Comparison of ENCODE assay signal across 10 cellular contexts in the genomic region with DNA sequence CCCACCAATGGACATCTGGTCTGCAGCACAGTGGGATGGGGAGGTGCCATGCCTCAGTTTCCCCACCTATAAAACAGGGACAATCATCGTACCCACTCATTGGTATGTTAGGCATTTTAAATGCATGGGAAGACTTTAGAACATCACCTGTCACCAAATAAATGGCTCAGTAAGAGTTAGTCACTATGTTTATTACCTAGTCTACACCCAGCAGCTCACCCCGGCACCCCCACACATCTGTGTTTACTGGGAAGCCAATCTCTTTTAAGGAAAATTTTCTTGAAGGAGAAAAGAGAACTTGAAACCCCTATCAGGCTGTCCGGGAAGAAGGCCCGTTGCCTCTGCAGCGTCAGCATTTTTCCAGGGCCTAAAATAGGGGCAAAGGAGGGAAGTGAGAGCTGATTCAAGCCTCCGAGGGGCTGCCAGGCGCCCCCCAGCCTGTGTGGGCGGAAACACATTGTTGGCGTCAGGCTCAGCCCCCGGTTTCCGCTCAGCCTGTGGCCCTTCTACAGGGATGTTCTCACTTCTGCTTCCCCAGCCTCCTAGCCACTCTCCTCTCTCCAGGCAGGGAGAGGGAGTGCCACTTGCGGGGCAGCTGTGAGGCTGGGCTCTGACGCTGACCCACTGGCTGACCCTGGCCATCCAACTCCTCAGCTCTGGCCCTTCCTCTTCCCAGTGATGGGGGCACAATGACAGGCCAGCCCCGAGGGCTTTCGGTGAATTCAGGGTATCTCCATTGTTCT. TPM values are rescaled to one million over a fixed set of nuclear protein-coding genes. Genes with fewer than 3 reads are reported as not detected.
DNase-seq lines count a peak whose midpoint lies in the region; ATAC-seq and TF ChIP-seq lines count a peak whose summit lies in the region.
"Had no signal": no experiment of that assay in that cellular context is flagged by ENCODE, and none has a peak within 500 bp of the region (broad histone marks: within the 10 kb centered on the region; RNA-seq: fewer than 3 reads in every experiment).

No MANE protein-coding gene starts in this region.

- H3K4me2 ChIP-seq in neural progenitor cell = peak overlapping the region; percentile 29

- ATAC-seq in HG03558 (IDR thresholded peaks at IDR 0.05; ENCODE audit: extremely low read depth, unreplicated experiment) = peak; percentile 73

- no peaks in the 10 kb centered on the region for H3K79me2 ChIP-seq in neural progenitor cell (ENCODE audit: low read depth)

- peak overlapping the region; percentile 36 for H2AFZ ChIP-seq in neural progenitor cell (replicated peaks)

- H3K4me1 ChIP-seq in neural progenitor cell = peaks cover 22% of the 10 kb centered on the region
- H3K4me1 ChIP-seq: suprapubic skin had no signal

- peaks cover 39% of the 10 kb centered on the region for H3K4me1 Mint-ChIP-seq in neural progenitor cell

- H3K9me3 ChIP-seq in neural progenitor cell (ENCODE audit: low read depth) = no peaks in the 10 kb centered on the region
- H3K9me3 ChIP-seq: suprapubic skin had no signal

- H3K4me3 ChIP-seq in coronary artery = no peak overlapping the region
- H3K4me3 ChIP-seq in neural progenitor cell = no peak overlapping the region
- H3K4me3 ChIP-seq: suprapubic skin had no signal

- H3K9me3 Mint-ChIP-seq in neural progenitor cell = no peaks in the 10 kb centered on the region

- DNase-seq in AG20443 (ENCODE audit: low spot score) = peak; percentile 24
- DNase-seq in GM20000 (ENCODE audit: low spot score) = peak; percentile 79
- DNase-seq in coronary artery (ENCODE audit: low spot score) = peak; percentile 79
- DNase-seq in neural progenitor cell (ENCODE audit: low spot score) = peak; percentile 31
- no peak for DNase-seq in NCI-H146 (lab: John Stamatoyannopoulos, UW)
- no peak for DNase-seq in DMS53 treated with DMSO at 0.1 percent for 48 hours (lab: John Stamatoyannopoulos, UW; ENCODE audit: unreplicated experiment)
- DNase-seq in T-helper 2 cell = no peak

- no peaks in the 10 kb centered on the region for H4K20me1 ChIP-seq in neural progenitor cell (ENCODE audit: low read depth)

- H3K9ac ChIP-seq in neural progenitor cell = no peak overlapping the region

- no peak for TF ChIP-seq CTCF in GM20000 (IDR thresholded peaks at IDR 0.05; ENCODE audit: extremely low read depth, missing control alignments)
- TF ChIP-seq CTCF in coronary artery (IDR thresholded peaks at IDR 0.05) = no peak
- TF ChIP-seq CTCF in neural progenitor cell (IDR thresholded peaks at IDR 0.05) = no peak

- H3K27ac ChIP-seq in coronary artery = peak overlapping the region in 1 of 2 donors; percentile 56
- no peak overlapping the region for H3K27ac ChIP-seq in neural progenitor cell
- H3K27ac ChIP-seq: C4-2B, suprapubic skin had no signal

- no peaks in the 10 kb centered on the region for H3K36me3 Mint-ChIP-seq in neural progenitor cell

- H3K4me3 Mint-ChIP-seq in neural progenitor cell = no peak overlapping the region

- H3K27me3 Mint-ChIP-seq in neural progenitor cell (ENCODE audit: insufficient read depth, low read depth) = peaks cover 11% of the 10 kb centered on the region

- H3K27me3 ChIP-seq in neural progenitor cell = no peaks in the 10 kb centered on the region

- no peaks in the 10 kb centered on the region for H3K36me3 ChIP-seq in neural progenitor cell
- H3K36me3 ChIP-seq: suprapubic skin had no signal

- peaks cover 6% of the 10 kb centered on the region for H3F3A ChIP-seq in neural progenitor cell (ENCODE audit: low read depth)

- peak overlapping the region; percentile 79 for H3K27ac Mint-ChIP-seq in neural progenitor cell

RNA-seq across cellular contexts. Expression of gene CSF1R, which starts 4.6 kb away (rescaled TPM):
- not detected in 2 replicates for total RNA-seq in neural progenitor cell (ENCODE audit: low replicate concordance)

Comparison
In these comparisons a context has a peak if more than half of its experiments do, and no peak if none do; other contexts are left out.
1. DNase-seq: peak in AG20443 (single experiment), GM20000 (single experiment), coronary artery (single experiment) and neural progenitor cell (single experiment); none in NCI-H146 (single experiment), DMS53 treated with DMSO at 0.1 percent for 48 hours (single experiment) and T-helper 2 cell (0 of 5).